ENCODE assay signal across 9 cellular contexts in genomic region chr19:48510421-48511268, GRCh38. TPM values are rescaled to one million over a fixed set of nuclear protein-coding genes. Genes with fewer than 3 reads are reported as not detected.
DNase-seq lines count a peak whose midpoint lies in the region; ATAC-seq, FAIRE-seq and TF ChIP-seq lines count a peak whose summit lies in the region.
"Had no signal": no experiment of that assay in that cellular context is flagged by ENCODE, and none has a peak within 500 bp of the region (broad histone marks: within the 10 kb centered on the region; RNA-seq: fewer than 3 reads in every experiment).

No MANE protein-coding gene starts in this region.

- H3K4me3 ChIP-seq in kidney (ENCODE audit: low read length in 2 of 2): peak overlapping the region in 1 of 2 donors; percentile 48
- H3K4me3 ChIP-seq: SJSA1 had no signal

- FAIRE-seq in kidney (lab: Jason Lieb, UNC): no peak

- no peak for TF ChIP-seq CTCF in kidney (IDR thresholded peaks at IDR 0.05; ENCODE audit: borderline replicate concordance, extremely low read depth, insufficient read depth)

- no peak overlapping the region for H3K4me3 Mint-ChIP-seq in central memory CD8-positive, alpha-beta T cell

- no peaks in the 10 kb centered on the region for H3K27me3 Mint-ChIP-seq in central memory CD8-positive, alpha-beta T cell

- no peak overlapping the region for H3K27ac Mint-ChIP-seq in central memory CD8-positive, alpha-beta T cell (ENCODE audit: low read depth)

- H3K9me3 ChIP-seq in ES-I3 (ENCODE audit: control insufficient read depth, insufficient read depth, low read length) (no peaks in the 10 kb centered on the region), kidney (ENCODE audit: control insufficient read depth in 1 of 2, low read length in 2 of 2) (no peaks in the 10 kb centered on the region)

- peaks cover 9% of the 10 kb centered on the region for H3K36me3 Mint-ChIP-seq in central memory CD8-positive, alpha-beta T cell (ENCODE audit: insufficient read depth)

- H3K4me1 ChIP-seq in ES-I3 (ENCODE audit: insufficient read depth, low read length) (peaks cover 3% of the 10 kb centered on the region; the same call in 1 of the 2 replicates), kidney (ENCODE audit: control insufficient read depth in 1 of 2, insufficient read depth in 1 of 2, low read depth in 1 of 2, low read length in 2 of 2) (peaks cover 2 to 7% of the 10 kb centered on the region in 2 donors)

- H3K36me3 ChIP-seq in ES-I3 (ENCODE audit: insufficient read depth, low read length): no peaks in the 10 kb centered on the region
- H3K36me3 ChIP-seq in kidney (ENCODE audit: control insufficient read depth in 1 of 2, insufficient read depth in 2 of 2, low read length in 2 of 2): no peaks in the 10 kb centered on the region
- H3K36me3 ChIP-seq: SJSA1 had no signal

- ATAC-seq in activated CD4-positive, CD25-positive, alpha-beta regulatory T cell treated with anti-CD3 and anti-CD28 coated beads, Interleukin-2, amount 50 U/mL, for 24 hours: peak; percentile 58 to 59
- ATAC-seq in central memory CD8-positive, alpha-beta T cell (replicated peaks; ENCODE audit: extremely low read depth, poor library complexity, severe bottlenecking): peak; percentile 29
- no peak for ATAC-seq in HG03039 (IDR thresholded peaks at IDR 0.05; ENCODE audit: unreplicated experiment)

- H3K9ac ChIP-seq in ES-I3 (ENCODE audit: low read depth, low read length) (peak overlapping the region; percentile 46; the same call in 1 of the 2 replicates), kidney (ENCODE audit: low read length in 2 of 2) (no peak overlapping the region)

- no peaks in the 10 kb centered on the region for H3K9me3 Mint-ChIP-seq in central memory CD8-positive, alpha-beta T cell

- intact Hi-C loops in kidney (cut with DNase I): no loop called here

- peaks cover 16% of the 10 kb centered on the region for H3K4me1 Mint-ChIP-seq in central memory CD8-positive, alpha-beta T cell

- DNase-seq in NCI-H1105 treated with DMSO at 0.1 percent for 48 hours (lab: John Stamatoyannopoulos, UW): peak; percentile 64
- peak; percentile 63 to 69 for DNase-seq in central memory CD8-positive, alpha-beta T cell (ENCODE audit: low spot score in 2 of 2)
- peak; percentile 89 for DNase-seq in kidney
- DNase-seq in stimulated activated CD4-positive, alpha-beta T cell treated with anti-CD3 and anti-CD28 coated beads, Interleukin-1b, Interleukin-23, amount 100 ng/mL, for 24 hours (ENCODE audit: low read depth in 4 of 4, low spot score in 1 of 4): peak in 3 of 4 experiments; percentile 57 to 71 (median 65)
- no peak for DNase-seq in LoVo (ENCODE audit: low spot score)

- no peak overlapping the region for H3K27ac ChIP-seq in kidney (ENCODE audit: low read depth in 2 of 2, low read length in 2 of 2)
- H3K27ac ChIP-seq: SJSA1 had no signal

RNA-seq across cellular contexts. Expression of gene LMTK3, which starts 1.0 kb away (rescaled TPM):
- 8.4 TPM for total RNA-seq in kidney
- polyA plus RNA-seq in kidney (ENCODE audit: insufficient read depth, low read depth, low replicate concordance): 4.2 TPM
- total RNA-seq: SJSA1 had no signal

RNA-seq across cellular contexts. Expression of gene SULT2B1, which starts 41.3 kb away (rescaled TPM):
- 2.3 TPM for total RNA-seq in kidney
- polyA plus RNA-seq in kidney (ENCODE audit: insufficient read depth, low read depth, low replicate concordance): 2.3 TPM

RNA-seq across cellular contexts. Expression of gene CYTH2, which starts 41.5 kb away (rescaled TPM):
- 96.1 TPM for total RNA-seq in kidney
- 51.0 TPM for polyA plus RNA-seq in kidney (ENCODE audit: insufficient read depth, low read depth, low replicate concordance)

RNA-seq across cellular contexts. Expression of gene KCNJ14, which starts 55.3 kb away (rescaled TPM):
- 1.0 TPM for total RNA-seq in kidney
- polyA plus RNA-seq in kidney (ENCODE audit: insufficient read depth, low read depth, low replicate concordance): 0.28 TPM
